ENCODE assay signal across 14 cellular contexts in genomic region chr3:98587654-98588532, GRCh38. TPM values are rescaled to one million over a fixed set of nuclear protein-coding genes. Genes with fewer than 3 reads are reported as not detected.
A peak's percentile ranks its signal among the peaks of the same experiment; 100 is the strongest.
DNase-seq lines count a peak whose midpoint lies in the region; ATAC-seq, FAIRE-seq and TF ChIP-seq lines count a peak whose summit lies in the region.
"Had no signal": no experiment of that assay in that cellular context is flagged by ENCODE, and none has a peak within 500 bp of the region (broad histone marks: within the 10 kb centered on the region; RNA-seq: fewer than 3 reads in every experiment).

No MANE protein-coding gene starts in this region.

- H3K9me1 ChIP-seq in endothelial cell of umbilical vein (replicated peaks; ENCODE audit: control insufficient read depth, extremely low read depth, insufficient read depth, low read length) = no peaks in the 10 kb centered on the region

- H2AFZ ChIP-seq in OCI-LY3 (ENCODE audit: low read depth, low read length) (no peak overlapping the region), endothelial cell of umbilical vein (ENCODE audit: low read depth, low read length) (no peak overlapping the region), smooth muscle cell (ENCODE audit: low read depth) (no peak overlapping the region)

- no peak overlapping the region for H3K9ac ChIP-seq in OCI-LY3 (ENCODE audit: low read length)
- H3K9ac ChIP-seq in endothelial cell of umbilical vein (replicated peaks; ENCODE audit: extremely low read depth, insufficient read depth, low read length) = no peak overlapping the region
- no peak overlapping the region for H3K9ac ChIP-seq in smooth muscle cell (ENCODE audit: low read depth)

- H3K4me1 ChIP-seq in OCI-LY3 (ENCODE audit: low read length) (peaks cover 20% of the 10 kb centered on the region), endothelial cell of umbilical vein (ENCODE audit: control insufficient read depth, extremely low read depth, insufficient read depth, low read length) (peaks cover 10% of the 10 kb centered on the region), smooth muscle cell (ENCODE audit: low read depth) (peaks cover 5% of the 10 kb centered on the region)

- no peak for TF ChIP-seq CTCF in OCI-LY3 (IDR thresholded peaks at IDR 0.05; ENCODE audit: low read depth, low read length)
- TF ChIP-seq CTCF in endothelial cell of umbilical vein (IDR thresholded peaks at IDR 0.05; ENCODE audit: extremely low read depth in 1 of 2, insufficient read depth in 1 of 2, low read depth in 1 of 2, low read length in 2 of 2) = peak; percentile 8 to 15
- TF ChIP-seq CTCF in smooth muscle cell (IDR thresholded peaks at IDR 0.05; ENCODE audit: borderline replicate concordance, insufficient read depth, poor library complexity, severe bottlenecking) = peak; percentile 34

- peaks cover 7% of the 10 kb centered on the region; the same call in 1 of the 2 replicates for H3K27me3 ChIP-seq in OCI-LY3 (ENCODE audit: low read depth, low read length)
- no peaks in the 10 kb centered on the region for H3K27me3 ChIP-seq in endothelial cell of umbilical vein (ENCODE audit: control insufficient read depth in 2 of 2, insufficient read depth in 2 of 2, low read length in 2 of 2)
- H3K27me3 ChIP-seq in smooth muscle cell (ENCODE audit: low read depth) = no peaks in the 10 kb centered on the region

- DNase-seq in NOMO-1 treated with DMSO at 0.1 percent for 48 hours (lab: John Stamatoyannopoulos, UW; ENCODE audit: unreplicated experiment) (peak; percentile 59), NOMO-1 treated with dmso at 0.1 percent for 144 hours (lab: John Stamatoyannopoulos, UW; ENCODE audit: unreplicated experiment) (no peak), endothelial cell of umbilical vein (ENCODE audit: low read depth, low spot score) (no peak), smooth muscle cell (lab: John Stamatoyannopoulos, UW; ENCODE audit: unreplicated experiment) (no peak), T-helper 9 cell (no peak), DMS 273 (lab: John Stamatoyannopoulos, UW; ENCODE audit: unreplicated experiment) (no peak), sciatic nerve (ENCODE audit: low spot score) (no peak)
- DNase-seq: H7, mesenchymal stem cell, MM.1S, NCI-H69 had no signal

- no TSS peak for BruUV-seq in endothelial cell of umbilical vein (replicated peaks; lab: Mats Ljungman, UMichigan)

- ATAC-seq in sciatic nerve = no peak

- no peak overlapping the region for H3K4me3 ChIP-seq in OCI-LY3 (ENCODE audit: low read length)
- H3K4me3 ChIP-seq in endothelial cell of umbilical vein (replicated peaks in 1 of 3; ENCODE audit: insufficient read depth in 1 of 3, low read depth in 1 of 3, low read length in 3 of 3) = no peak overlapping the region
- no peak overlapping the region for H3K4me3 ChIP-seq in smooth muscle cell

- H3K27ac ChIP-seq in OCI-LY3 (ENCODE audit: low read length) = no peak overlapping the region
- H3K27ac ChIP-seq in endothelial cell of umbilical vein (ENCODE audit: insufficient read depth, low read depth, low read length) = no peak overlapping the region
- H3K27ac ChIP-seq in smooth muscle cell (ENCODE audit: low read depth) = no peak overlapping the region

- H3K79me2 ChIP-seq in OCI-LY3 (ENCODE audit: low read length) (no peaks in the 10 kb centered on the region), endothelial cell of umbilical vein (ENCODE audit: control insufficient read depth, insufficient read depth, low read length) (peaks cover 6% of the 10 kb centered on the region), smooth muscle cell (ENCODE audit: low read depth) (peaks cover 5% of the 10 kb centered on the region)

- H3K36me3 ChIP-seq in OCI-LY3 (replicated peaks; ENCODE audit: low read depth, low read length) = peaks cover 11% of the 10 kb centered on the region
- H3K36me3 ChIP-seq in endothelial cell of umbilical vein (ENCODE audit: control insufficient read depth in 2 of 2, extremely low read depth in 1 of 2, insufficient read depth in 2 of 2, low read length in 2 of 2) = peaks cover 0 to 2% of the 10 kb centered on the region in 2 experiments
- H3K36me3 ChIP-seq in smooth muscle cell (ENCODE audit: low read depth) = no peaks in the 10 kb centered on the region

- no peak for TF ChIP-seq POLR2A in endothelial cell of umbilical vein (IDR thresholded peaks at IDR 0.05; ENCODE audit: low read depth, low read length)

- POLR2A ChIA-PET in endothelial cell of umbilical vein (lab: Charles Lee) = no interaction called here

- H3K9me3 ChIP-seq in OCI-LY3 (ENCODE audit: insufficient read depth, low read length) (no peaks in the 10 kb centered on the region), endothelial cell of umbilical vein (replicated peaks; ENCODE audit: control insufficient read depth, insufficient read depth, low read length) (no peaks in the 10 kb centered on the region), smooth muscle cell (replicated peaks; ENCODE audit: low read depth) (no peaks in the 10 kb centered on the region)

- FAIRE-seq in endothelial cell of umbilical vein (lab: Jason Lieb, UNC) = no peak

- intact Hi-C loops in endothelial cell of umbilical vein (cut with micrococcal nuclease) (no loop called here), sciatic nerve (cut with DNase I) (no loop called here)

- H4K20me1 ChIP-seq in OCI-LY3 (ENCODE audit: insufficient read depth, low read length) (peaks cover 8% of the 10 kb centered on the region; the same call in 1 of the 2 replicates), endothelial cell of umbilical vein (replicated peaks; ENCODE audit: control insufficient read depth, extremely low read depth, insufficient read depth, low read length) (no peaks in the 10 kb centered on the region), smooth muscle cell (ENCODE audit: low read depth) (peaks cover 32% of the 10 kb centered on the region)

- peaks cover 11% of the 10 kb centered on the region for H3F3A ChIP-seq in smooth muscle cell (ENCODE audit: low read depth)

- H3K4me2 ChIP-seq in OCI-LY3 (ENCODE audit: low read length) (peak overlapping the region; percentile 61), endothelial cell of umbilical vein (ENCODE audit: insufficient read depth, low read length) (no peak overlapping the region), smooth muscle cell (no peak overlapping the region)

- CTCF ChIA-PET in endothelial cell of umbilical vein (lab: Charles Lee) = interaction anchor here (0.9 to 3.2 kb wide), 6 partner anchors 9 to 254 kb away, joined by 3 to 13 read pairs (median 4); no protein-coding TSS in a partner anchor

- dilution Hi-C loops in endothelial cell of umbilical vein (cut with MboI; ENCODE audit: extremely low pct_ligation_motif_present, low sequenced_read_pairs) = no loop called here

- 95% methylated on average over 2 of the region's 2 CpGs for WGBS in smooth muscle cell (ENCODE audit: low lambda C conversion rate)

TF ChIP-seq in endothelial cell of umbilical vein, 7 proteins besides CTCF, POLR2A, EP300 and RAD21:
- TF ChIP-seq POLR2AphosphoS5 (IDR thresholded peaks at IDR 0.05; ENCODE audit: insufficient read depth, low read depth, low read length) (no peak), MYC (IDR thresholded peaks at IDR 0.05; ENCODE audit: low read depth, low read length) (no peak), FOS (IDR thresholded peaks at IDR 0.05; ENCODE audit: borderline replicate concordance, insufficient read depth, low read length) (no peak), MAX (IDR thresholded peaks at IDR 0.05; ENCODE audit: insufficient read depth, insufficient read length) (no peak)

RNA-seq across cellular contexts. Expression of gene CPOX, which starts 5.5 kb away (rescaled TPM):
- 19.9 and 24.5 TPM in 2 replicates for total RNA-seq in endothelial cell of umbilical vein
- 11.3 and 12.3 TPM in 2 replicates for polyA plus RNA-seq in endothelial cell of umbilical vein
- 12.1 and 13.4 TPM in 2 replicates for polyA plus RNA-seq in endothelial cell of umbilical vein (2011; cell fraction: cytosol; rRNA removed)
- polyA plus RNA-seq in endothelial cell of umbilical vein (2011; cell fraction: nucleus; rRNA removed) = 29.1 and 35.6 TPM in 2 replicates
- polyA plus RNA-seq in endothelial cell of umbilical vein (2012) = 20.2 and 20.8 TPM in 2 replicates
- 18.8 and 25.9 TPM in 2 replicates for polyA minus RNA-seq in endothelial cell of umbilical vein
- 5.5 TPM for polyA minus RNA-seq in endothelial cell of umbilical vein (2011; cell fraction: cytosol; rRNA and poly(A)+ RNA removed)
- 9.2 and 10.3 TPM in 2 replicates for polyA minus RNA-seq in endothelial cell of umbilical vein (2011; cell fraction: nucleus; rRNA and poly(A)+ RNA removed)
- total RNA-seq in smooth muscle cell = 42.8 and 44.8 TPM in 2 replicates
- 19.3 and 25.8 TPM in 2 replicates for polyA plus RNA-seq in smooth muscle cell
- 16.9 TPM for total RNA-seq in sciatic nerve

RNA-seq across cellular contexts. Expression of gene GPR15, which starts 56.1 kb away (rescaled TPM):
- total RNA-seq in endothelial cell of umbilical vein (not detected in 2 replicates), smooth muscle cell (not detected in 2 replicates), sciatic nerve (0.36 TPM)
- polyA plus RNA-seq in endothelial cell of umbilical vein (not detected in 2 replicates), smooth muscle cell (not detected in 2 replicates)
- not detected in 2 replicates for polyA plus RNA-seq in endothelial cell of umbilical vein (2011; cell fraction: cytosol; rRNA removed)
- polyA plus RNA-seq in endothelial cell of umbilical vein (2011; cell fraction: nucleus; rRNA removed) = not detected in 2 replicates
- not detected in 2 replicates for polyA plus RNA-seq in endothelial cell of umbilical vein (2012)
- not detected in 2 replicates for polyA minus RNA-seq in endothelial cell of umbilical vein
- polyA minus RNA-seq in endothelial cell of umbilical vein (2011; cell fraction: cytosol; rRNA and poly(A)+ RNA removed) = not detected
- not detected in 2 replicates for polyA minus RNA-seq in endothelial cell of umbilical vein (2011; cell fraction: nucleus; rRNA and poly(A)+ RNA removed)
- total RNA-seq: A172, G401, H7 had no signal
